ENCODE assay signal across 8 cellular contexts in the genomic region with DNA sequence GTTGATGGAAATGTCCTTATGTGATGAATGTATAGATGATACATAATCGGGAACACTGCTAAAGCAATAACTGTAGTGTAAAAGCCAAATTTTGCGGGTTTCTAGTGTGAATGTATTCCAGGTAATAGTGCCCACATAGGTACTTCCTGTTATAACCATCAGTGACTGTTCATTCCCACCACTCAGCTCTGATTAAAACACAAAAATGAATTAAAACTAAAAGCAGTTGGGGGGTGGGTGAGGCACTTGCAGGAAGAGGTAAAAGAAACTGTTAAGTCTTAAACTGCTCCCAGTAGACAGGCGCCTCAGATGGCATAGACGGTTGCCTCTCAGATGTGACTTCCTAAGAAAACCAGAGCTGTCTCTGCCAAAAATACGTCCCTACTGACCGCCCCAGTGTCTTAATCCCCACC. TPM values are rescaled to one million over a fixed set of nuclear protein-coding genes. Genes with fewer than 3 reads are reported as not detected.
DNase-seq lines count a peak whose midpoint lies in the region; ATAC-seq, FAIRE-seq and TF ChIP-seq lines count a peak whose summit lies in the region.

No MANE protein-coding gene starts in this region.

- H3K27me3 ChIP-seq in H9 (ENCODE audit: insufficient read depth, low read length) (no peaks in the 10 kb centered on the region), smooth muscle cell (ENCODE audit: low read depth) (no peaks in the 10 kb centered on the region)

- no peaks in the 10 kb centered on the region for H3K9me3 ChIP-seq in H9 (ENCODE audit: control insufficient read depth, low read depth, low read length)
- H3K9me3 ChIP-seq in smooth muscle cell (replicated peaks; ENCODE audit: low read depth): no peaks in the 10 kb centered on the region

- H3K14ac ChIP-seq in H9 (ENCODE audit: insufficient read depth, low read length): no peak overlapping the region

- no peak overlapping the region for H2BK20ac ChIP-seq in H9 (ENCODE audit: low read depth, low read length, poor library complexity, severe bottlenecking)

- H3K9me3 Mint-ChIP-seq in H9: no peaks in the 10 kb centered on the region
- H3K9me3 Mint-ChIP-seq in T-cell: no peaks in the 10 kb centered on the region

- no peak overlapping the region for H2BK120ac ChIP-seq in H9 (ENCODE audit: low read depth, low read length, poor library complexity, severe bottlenecking)

- peaks cover 0 to 8% (median 8%) of the 10 kb centered on the region in 3 experiments; a peak in 5 of 7 replicates for H3K36me3 Mint-ChIP-seq in H9 (ENCODE audit: insufficient read depth in 1 of 3, low read depth in 3 of 3)
- H3K36me3 Mint-ChIP-seq in T-cell: peaks cover 12% of the 10 kb centered on the region

- H3T11ph ChIP-seq in H9 (ENCODE audit: low read length): no peak overlapping the region

- H3K18ac ChIP-seq in H9 (ENCODE audit: insufficient read length, low read depth, low read length): no peak overlapping the region

- ATAC-seq in T-cell (replicated peaks in 1 of 4) (no peak), HG03469 (IDR thresholded peaks at IDR 0.05; ENCODE audit: unreplicated experiment) (no peak), HG02763 (IDR thresholded peaks at IDR 0.05; ENCODE audit: unreplicated experiment) (no peak)

- no peak for FAIRE-seq in RCC 7860 (lab: Jason Lieb, UNC)

- H3K79me2 ChIP-seq in H9 (ENCODE audit: insufficient read depth, low read length) (no peaks in the 10 kb centered on the region; the same call in 1 of the 2 replicates), smooth muscle cell (ENCODE audit: low read depth) (peaks cover 39% of the 10 kb centered on the region)

- no peak overlapping the region for H2AK5ac ChIP-seq in H9 (ENCODE audit: insufficient read length, low read length)

- no peak overlapping the region for H2BK5ac ChIP-seq in H9 (ENCODE audit: insufficient read length, low read length)

- H3K4me2 ChIP-seq in H9 (ENCODE audit: insufficient read depth, insufficient read length, low read length) (peak overlapping the region; percentile 85), smooth muscle cell (peak overlapping the region; percentile 88)

- H3K4me3 Mint-ChIP-seq in H9 (peak overlapping the region; percentile 79 to 86), T-cell (peak overlapping the region; percentile 82 to 91 (median 84))

- H3F3A ChIP-seq in smooth muscle cell (ENCODE audit: low read depth): peaks cover 24% of the 10 kb centered on the region

- H3K4me1 Mint-ChIP-seq in H9 (peaks cover 14 to 17% of the 10 kb centered on the region in 2 experiments), T-cell (peaks cover 30 to 40% (median 35%) of the 10 kb centered on the region in 3 donors)

- TF ChIP-seq CTCF in H9 (conservative IDR thresholded peaks at IDR 0.05): no peak
- no peak for TF ChIP-seq CTCF in epithelial cell of esophagus (IDR thresholded peaks at IDR 0.05; ENCODE audit: insufficient read depth, low read depth, low read length, missing control alignments)
- TF ChIP-seq CTCF in smooth muscle cell (IDR thresholded peaks at IDR 0.05; ENCODE audit: borderline replicate concordance, insufficient read depth, poor library complexity, severe bottlenecking): no peak

- H3K9ac ChIP-seq in H9 (ENCODE audit: extremely low read depth, insufficient read length, low read length) (no peak overlapping the region), smooth muscle cell (ENCODE audit: low read depth) (peak overlapping the region; percentile 91)

- H3K23ac ChIP-seq in H9 (ENCODE audit: insufficient read length, low read depth, low read length): no peak overlapping the region

- H4K20me1 ChIP-seq in H9 (ENCODE audit: control insufficient read depth, insufficient read depth, insufficient read length) (no peaks in the 10 kb centered on the region), smooth muscle cell (ENCODE audit: low read depth) (no peaks in the 10 kb centered on the region)

- H3K4me1 ChIP-seq in H9 (ENCODE audit: insufficient read depth, low read length) (no peaks in the 10 kb centered on the region), smooth muscle cell (ENCODE audit: low read depth) (peaks cover 20% of the 10 kb centered on the region)

- H3K27ac Mint-ChIP-seq in H9: no peak overlapping the region
- H3K27ac Mint-ChIP-seq in T-cell: peak overlapping the region; percentile 97

- H4K5ac ChIP-seq in H9 (ENCODE audit: insufficient read length, low read depth, low read length): no peak overlapping the region

- CTCF ChIA-PET in T-cell (lab: Charles Lee): interaction anchor here (0.5 to 1.7 kb wide), 6 partner anchors 16 to 144 kb away, joined by 3 to 9 read pairs (median 5); partner anchors contain the start of gene BCL2A1 (in 1 of the 2)

- H3K27me3 Mint-ChIP-seq in H9 (ENCODE audit: low read depth): no peaks in the 10 kb centered on the region
- H3K27me3 Mint-ChIP-seq in T-cell: no peaks in the 10 kb centered on the region

- WGBS in H9 (ENCODE audit: extremely low coverage, insufficient read length, low lambda C conversion rate): no CpG with 5 or more reads among the region's 6 CpGs
- WGBS in smooth muscle cell (ENCODE audit: low lambda C conversion rate): 82% methylated on average over 6 of the region's 6 CpGs

- H3K4me3 ChIP-seq in epithelial cell of esophagus (ENCODE audit: low read length) (peak overlapping the region; percentile 68), smooth muscle cell (peak overlapping the region; percentile 72)

- no peak overlapping the region for H2BK12ac ChIP-seq in H9 (ENCODE audit: insufficient read length, low read depth, low read length)

- H3K27ac ChIP-seq in H9 (ENCODE audit: insufficient read length, low read depth, low read length) (no peak overlapping the region), smooth muscle cell (ENCODE audit: low read depth) (peak overlapping the region; percentile 84)

- no peak overlapping the region for H3K4ac ChIP-seq in H9 (ENCODE audit: low read depth, low read length)

- H4K8ac ChIP-seq in H9 (replicated peaks; ENCODE audit: insufficient read length, low read depth, low read length): no peak overlapping the region

- POLR2A ChIA-PET in T-cell (lab: Charles Lee): interaction anchor here (0.6 to 1.7 kb wide), 2 partner anchors 15 to 25 kb away, joined by 3 to 19 read pairs; no protein-coding TSS in a partner anchor

- H3K36me3 ChIP-seq in smooth muscle cell (ENCODE audit: low read depth): no peaks in the 10 kb centered on the region

- DNase-seq in H9 (no peak), T-cell (peak in 3 of 34 experiments; percentile 4 to 10 (median 8)), epithelial cell of esophagus (ENCODE audit: low read depth) (no peak), smooth muscle cell (lab: John Stamatoyannopoulos, UW; ENCODE audit: unreplicated experiment) (no peak), NCI-H146 treated with DMSO at 0.1 percent for 48 hours (lab: John Stamatoyannopoulos, UW; ENCODE audit: unreplicated experiment) (no peak), RCC 7860 (ENCODE audit: low spot score) (no peak)

- H3K56ac ChIP-seq in H9 (ENCODE audit: insufficient read length, low read depth, low read length): no peak overlapping the region

- H2BK15ac ChIP-seq in H9 (ENCODE audit: low read depth, low read length): no peak overlapping the region

- H4K91ac ChIP-seq in H9 (ENCODE audit: insufficient read length, low read depth, low read length): no peak overlapping the region

- H3K23me2 ChIP-seq in H9 (ENCODE audit: insufficient read length, low read depth, low read length, poor library complexity, severe bottlenecking): peaks cover 7% of the 10 kb centered on the region

- H2AFZ ChIP-seq in H9 (ENCODE audit: low read length) (no peak overlapping the region), smooth muscle cell (ENCODE audit: low read depth) (no peak overlapping the region)

- no peaks in the 10 kb centered on the region for H3K79me1 ChIP-seq in H9 (ENCODE audit: insufficient read depth, low read depth, low read length, poor library complexity, severe bottlenecking)

RNA-seq across cellular contexts. Expression of gene MTHFS, which starts 0.9 kb away (rescaled TPM):
- 36.9 and 39.9 TPM in 2 replicates for total RNA-seq in H9 (2021)
- total RNA-seq in T-cell: 10 to 100 TPM; 13.2 to 31.6 (median 27.3) TPM
- total RNA-seq in smooth muscle cell: 64.4 and 64.8 TPM in 2 replicates
- polyA plus RNA-seq in smooth muscle cell: 46.7 and 56.0 TPM in 2 replicates

Comparison
In these comparisons a context has a peak if more than half of its experiments do, and no peak if none do; other contexts are left out.
1. H3K27ac Mint-ChIP-seq: peak in T-cell (2 of 2); none in H9 (0 of 3).